Comparison of ENCODE assay signal across 1 cellular context in the genomic region with DNA sequence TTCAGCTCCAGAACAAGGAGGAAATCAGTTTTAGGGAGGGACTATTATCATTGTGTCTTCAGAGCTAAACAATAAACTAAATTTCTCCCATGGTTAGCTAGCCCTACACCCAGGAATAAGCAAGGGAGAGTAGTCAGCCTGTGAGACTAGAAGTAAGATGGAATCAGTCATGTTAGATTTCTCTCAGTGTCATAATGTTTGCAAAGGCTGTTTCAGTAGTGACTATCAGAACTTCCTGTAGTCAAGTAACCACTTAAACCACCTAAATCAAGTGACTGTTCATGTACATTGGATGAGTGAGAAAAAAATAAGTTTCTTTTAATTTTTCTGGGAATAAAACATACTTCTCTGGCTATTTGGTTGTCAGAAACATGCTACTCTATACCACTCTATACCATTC.
A peak's percentile ranks its signal among the peaks of the same experiment; 100 is the strongest.
TF ChIP-seq lines count a peak whose summit lies in the region.

No MANE protein-coding gene starts in this region.

TF ChIP-seq in GM12878, 131 proteins besides CTCF, POLR2A, EP300 and RAD21 (continued from another document):
- TF ChIP-seq, protein P1, sequence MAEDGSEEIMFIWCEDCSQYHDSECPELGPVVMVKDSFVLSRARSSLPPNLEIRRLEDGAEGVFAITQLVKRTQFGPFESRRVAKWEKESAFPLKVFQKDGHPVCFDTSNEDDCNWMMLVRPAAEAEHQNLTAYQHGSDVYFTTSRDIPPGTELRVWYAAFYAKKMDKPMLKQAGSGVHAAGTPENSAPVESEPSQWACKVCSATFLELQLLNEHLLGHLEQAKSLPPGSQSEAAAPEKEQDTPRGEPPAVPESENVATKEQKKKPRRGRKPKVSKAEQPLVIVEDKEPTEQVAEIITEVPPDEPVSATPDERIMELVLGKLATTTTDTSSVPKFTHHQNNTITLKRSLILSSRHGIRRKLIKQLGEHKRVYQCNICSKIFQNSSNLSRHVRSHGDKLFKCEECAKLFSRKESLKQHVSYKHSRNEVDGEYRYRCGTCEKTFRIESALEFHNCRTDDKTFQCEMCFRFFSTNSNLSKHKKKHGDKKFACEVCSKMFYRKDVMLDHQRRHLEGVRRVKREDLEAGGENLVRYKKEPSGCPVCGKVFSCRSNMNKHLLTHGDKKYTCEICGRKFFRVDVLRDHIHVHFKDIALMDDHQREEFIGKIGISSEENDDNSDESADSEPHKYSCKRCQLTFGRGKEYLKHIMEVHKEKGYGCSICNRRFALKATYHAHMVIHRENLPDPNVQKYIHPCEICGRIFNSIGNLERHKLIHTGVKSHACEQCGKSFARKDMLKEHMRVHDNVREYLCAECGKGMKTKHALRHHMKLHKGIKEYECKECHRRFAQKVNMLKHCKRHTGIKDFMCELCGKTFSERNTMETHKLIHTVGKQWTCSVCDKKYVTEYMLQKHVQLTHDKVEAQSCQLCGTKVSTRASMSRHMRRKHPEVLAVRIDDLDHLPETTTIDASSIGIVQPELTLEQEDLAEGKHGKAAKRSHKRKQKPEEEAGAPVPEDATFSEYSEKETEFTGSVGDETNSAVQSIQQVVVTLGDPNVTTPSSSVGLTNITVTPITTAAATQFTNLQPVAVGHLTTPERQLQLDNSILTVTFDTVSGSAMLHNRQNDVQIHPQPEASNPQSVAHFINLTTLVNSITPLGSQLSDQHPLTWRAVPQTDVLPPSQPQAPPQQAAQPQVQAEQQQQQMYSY (CRISPR knock-in tag; IDR thresholded peaks at IDR 0.05) = peak; percentile 83
- no peak for TF ChIP-seq CHD2 (IDR thresholded peaks at IDR 0.05; ENCODE audit: borderline replicate concordance, low read depth, low read length)
- TF ChIP-seq RUNX3 (IDR thresholded peaks at IDR 0.05; ENCODE audit: low read length) = peak; percentile 67
- TF ChIP-seq, protein P2, sequence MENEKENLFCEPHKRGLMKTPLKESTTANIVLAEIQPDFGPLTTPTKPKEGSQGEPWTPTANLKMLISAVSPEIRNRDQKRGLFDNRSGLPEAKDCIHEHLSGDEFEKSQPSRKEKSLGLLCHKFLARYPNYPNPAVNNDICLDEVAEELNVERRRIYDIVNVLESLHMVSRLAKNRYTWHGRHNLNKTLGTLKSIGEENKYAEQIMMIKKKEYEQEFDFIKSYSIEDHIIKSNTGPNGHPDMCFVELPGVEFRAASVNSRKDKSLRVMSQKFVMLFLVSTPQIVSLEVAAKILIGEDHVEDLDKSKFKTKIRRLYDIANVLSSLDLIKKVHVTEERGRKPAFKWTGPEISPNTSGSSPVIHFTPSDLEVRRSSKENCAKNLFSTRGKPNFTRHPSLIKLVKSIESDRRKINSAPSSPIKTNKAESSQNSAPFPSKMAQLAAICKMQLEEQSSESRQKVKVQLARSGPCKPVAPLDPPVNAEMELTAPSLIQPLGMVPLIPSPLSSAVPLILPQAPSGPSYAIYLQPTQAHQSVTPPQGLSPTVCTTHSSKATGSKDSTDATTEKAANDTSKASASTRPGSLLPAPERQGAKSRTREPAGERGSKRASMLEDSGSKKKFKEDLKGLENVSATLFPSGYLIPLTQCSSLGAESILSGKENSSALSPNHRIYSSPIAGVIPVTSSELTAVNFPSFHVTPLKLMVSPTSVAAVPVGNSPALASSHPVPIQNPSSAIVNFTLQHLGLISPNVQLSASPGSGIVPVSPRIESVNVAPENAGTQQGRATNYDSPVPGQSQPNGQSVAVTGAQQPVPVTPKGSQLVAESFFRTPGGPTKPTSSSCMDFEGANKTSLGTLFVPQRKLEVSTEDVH (IDR thresholded peaks at IDR 0.05; ENCODE audit: low read depth, partially characterized antibody) = no peak
- TF ChIP-seq, protein P3, sequence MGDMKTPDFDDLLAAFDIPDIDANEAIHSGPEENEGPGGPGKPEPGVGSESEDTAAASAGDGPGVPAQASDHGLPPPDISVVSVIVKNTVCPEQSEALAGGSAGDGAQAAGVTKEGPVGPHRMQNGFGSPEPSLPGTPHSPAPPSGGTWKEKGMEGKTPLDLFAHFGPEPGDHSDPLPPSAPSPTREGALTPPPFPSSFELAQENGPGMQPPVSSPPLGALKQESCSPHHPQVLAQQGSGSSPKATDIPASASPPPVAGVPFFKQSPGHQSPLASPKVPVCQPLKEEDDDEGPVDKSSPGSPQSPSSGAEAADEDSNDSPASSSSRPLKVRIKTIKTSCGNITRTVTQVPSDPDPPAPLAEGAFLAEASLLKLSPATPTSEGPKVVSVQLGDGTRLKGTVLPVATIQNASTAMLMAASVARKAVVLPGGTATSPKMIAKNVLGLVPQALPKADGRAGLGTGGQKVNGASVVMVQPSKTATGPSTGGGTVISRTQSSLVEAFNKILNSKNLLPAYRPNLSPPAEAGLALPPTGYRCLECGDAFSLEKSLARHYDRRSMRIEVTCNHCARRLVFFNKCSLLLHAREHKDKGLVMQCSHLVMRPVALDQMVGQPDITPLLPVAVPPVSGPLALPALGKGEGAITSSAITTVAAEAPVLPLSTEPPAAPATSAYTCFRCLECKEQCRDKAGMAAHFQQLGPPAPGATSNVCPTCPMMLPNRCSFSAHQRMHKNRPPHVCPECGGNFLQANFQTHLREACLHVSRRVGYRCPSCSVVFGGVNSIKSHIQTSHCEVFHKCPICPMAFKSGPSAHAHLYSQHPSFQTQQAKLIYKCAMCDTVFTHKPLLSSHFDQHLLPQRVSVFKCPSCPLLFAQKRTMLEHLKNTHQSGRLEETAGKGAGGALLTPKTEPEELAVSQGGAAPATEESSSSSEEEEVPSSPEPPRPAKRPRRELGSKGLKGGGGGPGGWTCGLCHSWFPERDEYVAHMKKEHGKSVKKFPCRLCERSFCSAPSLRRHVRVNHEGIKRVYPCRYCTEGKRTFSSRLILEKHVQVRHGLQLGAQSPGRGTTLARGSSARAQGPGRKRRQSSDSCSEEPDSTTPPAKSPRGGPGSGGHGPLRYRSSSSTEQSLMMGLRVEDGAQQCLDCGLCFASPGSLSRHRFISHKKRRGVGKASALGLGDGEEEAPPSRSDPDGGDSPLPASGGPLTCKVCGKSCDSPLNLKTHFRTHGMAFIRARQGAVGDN (IDR thresholded peaks at IDR 0.05) = peak; percentile 99
- no peak for TF ChIP-seq IKZF2 (IDR thresholded peaks at IDR 0.05)
- TF ChIP-seq, protein P4, sequence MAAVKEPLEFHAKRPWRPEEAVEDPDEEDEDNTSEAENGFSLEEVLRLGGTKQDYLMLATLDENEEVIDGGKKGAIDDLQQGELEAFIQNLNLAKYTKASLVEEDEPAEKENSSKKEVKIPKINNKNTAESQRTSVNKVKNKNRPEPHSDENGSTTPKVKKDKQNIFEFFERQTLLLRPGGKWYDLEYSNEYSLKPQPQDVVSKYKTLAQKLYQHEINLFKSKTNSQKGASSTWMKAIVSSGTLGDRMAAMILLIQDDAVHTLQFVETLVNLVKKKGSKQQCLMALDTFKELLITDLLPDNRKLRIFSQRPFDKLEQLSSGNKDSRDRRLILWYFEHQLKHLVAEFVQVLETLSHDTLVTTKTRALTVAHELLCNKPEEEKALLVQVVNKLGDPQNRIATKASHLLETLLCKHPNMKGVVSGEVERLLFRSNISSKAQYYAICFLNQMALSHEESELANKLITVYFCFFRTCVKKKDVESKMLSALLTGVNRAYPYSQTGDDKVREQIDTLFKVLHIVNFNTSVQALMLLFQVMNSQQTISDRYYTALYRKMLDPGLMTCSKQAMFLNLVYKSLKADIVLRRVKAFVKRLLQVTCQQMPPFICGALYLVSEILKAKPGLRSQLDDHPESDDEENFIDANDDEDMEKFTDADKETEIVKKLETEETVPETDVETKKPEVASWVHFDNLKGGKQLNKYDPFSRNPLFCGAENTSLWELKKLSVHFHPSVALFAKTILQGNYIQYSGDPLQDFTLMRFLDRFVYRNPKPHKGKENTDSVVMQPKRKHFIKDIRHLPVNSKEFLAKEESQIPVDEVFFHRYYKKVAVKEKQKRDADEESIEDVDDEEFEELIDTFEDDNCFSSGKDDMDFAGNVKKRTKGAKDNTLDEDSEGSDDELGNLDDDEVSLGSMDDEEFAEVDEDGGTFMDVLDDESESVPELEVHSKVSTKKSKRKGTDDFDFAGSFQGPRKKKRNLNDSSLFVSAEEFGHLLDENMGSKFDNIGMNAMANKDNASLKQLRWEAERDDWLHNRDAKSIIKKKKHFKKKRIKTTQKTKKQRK (IDR thresholded peaks at IDR 0.05; ENCODE audit: low read depth, low read length) = 0 out of 2 replicates have a peak, but pooled peaks have one; percentile 1
- TF ChIP-seq GABPA (IDR thresholded peaks at IDR 0.05; ENCODE audit: low read depth) = 0 out of 2 replicates have a peak, but pooled peaks have one; percentile 6
- TF ChIP-seq SUZ12 (IDR thresholded peaks at IDR 0.05; ENCODE audit: unreplicated experiment) = no peak
